Comparison of ENCODE assay signal across 8 cellular contexts in the genomic region with DNA sequence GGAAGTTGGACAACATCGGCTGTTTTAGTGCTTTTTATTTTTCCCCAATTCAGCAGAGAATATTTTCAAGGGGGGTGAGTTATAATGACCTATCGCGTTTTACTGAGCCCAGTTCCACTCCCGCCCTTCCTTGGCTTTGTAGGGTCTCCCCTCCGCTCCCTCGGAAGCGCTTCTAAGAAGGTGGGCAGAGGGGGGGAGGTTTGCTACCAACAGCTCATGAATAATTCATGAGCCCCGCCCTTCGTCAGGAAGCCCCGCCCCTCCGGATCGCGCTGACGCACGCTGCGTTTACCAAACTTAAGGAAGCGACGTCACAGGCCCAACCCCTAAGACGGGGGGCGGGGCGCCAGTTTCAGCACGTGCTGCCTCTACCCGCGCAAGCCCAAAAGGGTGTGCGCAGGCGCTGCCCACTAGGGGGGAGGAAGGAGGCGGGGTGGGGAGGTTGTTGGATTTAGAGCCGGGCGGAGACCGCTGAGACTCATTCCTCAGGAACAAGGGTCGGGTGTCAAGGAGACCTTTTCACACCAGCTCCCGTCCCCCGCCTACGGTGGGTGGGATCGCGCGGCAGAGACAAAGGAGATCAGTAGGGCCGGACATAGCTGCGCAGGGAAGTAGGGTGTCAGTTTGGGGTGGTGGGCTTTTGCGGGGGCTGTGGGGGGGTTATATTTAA. TPM values are rescaled to one million over a fixed set of nuclear protein-coding genes. Genes with fewer than 3 reads are reported as not detected.
A peak's percentile ranks its signal among the peaks of the same experiment; 100 is the strongest.
DNase-seq lines count a peak whose midpoint lies in the region; ATAC-seq and TF ChIP-seq lines count a peak whose summit lies in the region.

No MANE protein-coding gene starts in this region.

- DNase-seq in GM13976 (ENCODE audit: low spot score), result peak; percentile 96
- DNase-seq in NCI-H187 (lab: John Stamatoyannopoulos, UW), result peak; percentile 99 to 100
- DNase-seq in T-helper 2 cell, result peak; percentile 99 to 100 (median 100)
- DNase-seq in anterior cingulate cortex (lab: John Stamatoyannopoulos, UW), result peak; percentile 86 to 100 (median 98)
- peak; percentile 100 for DNase-seq in left ventricle myocardium superior
- peak; percentile 100 for DNase-seq in progenitor cell of endocrine pancreas (ENCODE audit: low spot score, unreplicated experiment)
- DNase-seq in ureter (ENCODE audit: low spot score), result peak; percentile 100

- peaks cover 7% of the 10 kb centered on the region for H3K36me3 Mint-ChIP-seq in progenitor cell of endocrine pancreas (ENCODE audit: insufficient read depth)

- intact Hi-C loops in left ventricle myocardium superior (cut with micrococcal nuclease), result no loop called here

- ATAC-seq in HG02885 (IDR thresholded peaks at IDR 0.05; ENCODE audit: poor library complexity, unreplicated experiment) (peak; percentile 53), left ventricle myocardium superior (peak; percentile 82)

- H3K27me3 Mint-ChIP-seq in progenitor cell of endocrine pancreas, result no peaks in the 10 kb centered on the region

- TF ChIP-seq CTCF in GM13976 (IDR thresholded peaks at IDR 0.05; ENCODE audit: borderline replicate concordance, control extremely low read depth, extremely low read depth, insufficient read depth, missing control alignments) (no peak), progenitor cell of endocrine pancreas (IDR thresholded peaks at IDR 0.05; ENCODE audit: unreplicated experiment) (no peak)

- H3K4me3 Mint-ChIP-seq in progenitor cell of endocrine pancreas (ENCODE audit: low read depth), result peak overlapping the region; percentile 98

- in situ Hi-C loops in GM13976 (cut with MboI; ENCODE audit: low sequenced_read_pairs, unreplicated experiment), result no loop called here

- peaks cover 15% of the 10 kb centered on the region for H3K4me1 Mint-ChIP-seq in progenitor cell of endocrine pancreas (ENCODE audit: low read depth)

- H3K9me3 Mint-ChIP-seq in progenitor cell of endocrine pancreas (ENCODE audit: low read depth), result no peaks in the 10 kb centered on the region

- H3K27ac Mint-ChIP-seq in progenitor cell of endocrine pancreas, result peak overlapping the region; percentile 100

RNA-seq across cellular contexts. Expression of a gene that starts 0.5 kb away (rescaled TPM):
- total RNA-seq in left ventricle myocardium superior, result 25.8 TPM
- 34.6 and 35.4 TPM in 2 replicates for total RNA-seq in progenitor cell of endocrine pancreas
- 33.7 TPM for total RNA-seq in ureter

RNA-seq across cellular contexts. Expression of a gene that starts 0.6 kb away (rescaled TPM):
- total RNA-seq in left ventricle myocardium superior (4.2 TPM), progenitor cell of endocrine pancreas (2.5 and 3.8 TPM in 2 replicates), ureter (4.3 TPM)

RNA-seq across cellular contexts. Expression of a gene that starts 7.2 kb away (rescaled TPM):
- 10.3 TPM for total RNA-seq in left ventricle myocardium superior
- total RNA-seq in progenitor cell of endocrine pancreas, result 23.7 and 29.8 TPM in 2 replicates
- 32.4 TPM for total RNA-seq in ureter

RNA-seq across cellular contexts. Expression of a gene that starts 35.0 kb away (rescaled TPM):
- total RNA-seq in left ventricle myocardium superior, result 0.32 TPM
- total RNA-seq in progenitor cell of endocrine pancreas, result 0.67 and 1.7 TPM in 2 replicates
- total RNA-seq in ureter, result not detected

RNA-seq across cellular contexts. Expression of a gene that starts 49.9 kb away (rescaled TPM):
- total RNA-seq in left ventricle myocardium superior (51.1 TPM), progenitor cell of endocrine pancreas (27.9 and 32.2 TPM in 2 replicates), ureter (42.9 TPM)

Comparison
In these comparisons a context has a peak if more than half of its experiments do, and no peak if none do; other contexts are left out.
1. Peak in every context shown above with its lines: DNase-seq and ATAC-seq.